16 cellular contexts compared by ENCODE assay signal in genomic region chr3:182083112-182083511, GRCh38.
"Had no signal": no experiment of that assay in that cellular context is flagged by ENCODE, and none has a peak within 500 bp of the region (broad histone marks: within the 10 kb centered on the region; RNA-seq: fewer than 3 reads in every experiment).

No MANE protein-coding gene starts in this region.

- H3K27ac Mint-ChIP-seq: activated CD8-positive, alpha-beta T cell treated with anti-CD3 and anti-CD28 coated beads, Interleukin-2, amount 10 ng/mL, durations not matched to agents 7 days and 5 days; activated naive CD4-positive, alpha-beta T cell treated with anti-CD3 and anti-CD28 coated beads for 36 hours; endodermal cell; nephron; stimulated activated naive CD8-positive, alpha-beta T cell treated with anti-CD3 and anti-CD28 coated beads, Interleukin-15, Interleukin-2, amounts not matched to agents 100 ng/mL and 50 ng/mL, for 24 hours; T-cell had no signal

- H3K27me3 Mint-ChIP-seq: stimulated activated naive CD8-positive, alpha-beta T cell treated with anti-CD3 and anti-CD28 coated beads, Interleukin-15, Interleukin-2, amounts not matched to agents 100 ng/mL and 50 ng/mL, for 24 hours; T-cell had no signal

- DNase-seq: activated CD4-positive, alpha-beta T cell treated with anti-CD3 and anti-CD28 coated beads for 48 hours; activated CD8-positive, alpha-beta memory T cell treated with anti-CD3 and anti-CD28 coated beads, Interleukin-2, amount 50 U/mL, for 48 hours; activated CD8-positive, alpha-beta T cell treated with anti-CD3 and anti-CD28 coated beads, Interleukin-2, amount 10 ng/mL, durations not matched to agents 7 days and 5 days; activated naive CD4-positive, alpha-beta T cell treated with anti-CD3 and anti-CD28 coated beads for 36 hours; endodermal cell; foreskin melanocyte; head of caudate nucleus; left ventricle myocardium inferior; mesendoderm; stimulated activated CD4-positive, alpha-beta T cell treated with anti-CD3 and anti-CD28 coated beads, Interleukin-15, amount 100 ng/mL, for 24 hours; stimulated activated CD4-positive, alpha-beta T cell treated with anti-CD3 and anti-CD28 coated beads, Interleukin-4, amount 100 ng/mL, for 24 hours; T-cell; T1000; upper lobe of left lung had no signal

- H3K4me3 Mint-ChIP-seq: activated CD8-positive, alpha-beta T cell treated with anti-CD3 and anti-CD28 coated beads, Interleukin-2, amount 10 ng/mL, durations not matched to agents 7 days and 5 days; activated naive CD4-positive, alpha-beta T cell treated with anti-CD3 and anti-CD28 coated beads for 36 hours; endodermal cell; nephron; stimulated activated naive CD8-positive, alpha-beta T cell treated with anti-CD3 and anti-CD28 coated beads, Interleukin-15, Interleukin-2, amounts not matched to agents 100 ng/mL and 50 ng/mL, for 24 hours; T-cell had no signal

- H3K4me1 Mint-ChIP-seq: nephron, T-cell had no signal

- H3K4me3 ChIP-seq: left ventricle myocardium inferior, upper lobe of left lung had no signal

- H3K9me3 Mint-ChIP-seq: activated naive CD4-positive, alpha-beta T cell treated with anti-CD3 and anti-CD28 coated beads for 36 hours; endodermal cell; nephron; stimulated activated naive CD8-positive, alpha-beta T cell treated with anti-CD3 and anti-CD28 coated beads, Interleukin-15, Interleukin-2, amounts not matched to agents 100 ng/mL and 50 ng/mL, for 24 hours; T-cell had no signal

- H3K36me3 Mint-ChIP-seq: T-cell had no signal
